ENCODE assay signal across 10 cellular contexts in genomic region chr12:19967486-19967885, GRCh38.
DNase-seq lines count a peak whose midpoint lies in the region; ATAC-seq, FAIRE-seq and TF ChIP-seq lines count a peak whose summit lies in the region.
"Had no signal": no experiment of that assay in that cellular context is flagged by ENCODE, and none has a peak within 500 bp of the region (broad histone marks: within the 10 kb centered on the region; RNA-seq: fewer than 3 reads in every experiment).

No MANE protein-coding gene starts in this region.

- H3K4me3 ChIP-seq in esophagus muscularis mucosa: no peak overlapping the region
- no peak overlapping the region for H3K4me3 ChIP-seq in trophoblast cell (ENCODE audit: low read depth, low read length)
- H3K4me3 ChIP-seq: psoas muscle had no signal

- H2BK120ac ChIP-seq in trophoblast cell (ENCODE audit: insufficient read depth, low read length, poor library complexity): peak overlapping the region; percentile 70

- H3K27ac ChIP-seq in esophagus muscularis mucosa (replicated peaks in 1 of 4) (peak overlapping the region in 3 of 4 donors; percentile 2 to 48 (median 12)), trophoblast cell (ENCODE audit: low read depth, low read length) (no peak overlapping the region)
- H3K27ac ChIP-seq: psoas muscle had no signal

- FAIRE-seq in GM12891 (lab: Jason Lieb, UNC): no peak

- H3K79me2 ChIP-seq in trophoblast cell (ENCODE audit: control insufficient read depth, insufficient read depth, low read length, poor library complexity): peaks cover 7% of the 10 kb centered on the region

- TF ChIP-seq POLR2A in GM12891 (IDR thresholded peaks at IDR 0.05; ENCODE audit: low read depth, low read length) (no peak), esophagus muscularis mucosa (IDR thresholded peaks at IDR 0.05; ENCODE audit: low read depth) (no peak)

- H3K9me3 Mint-ChIP-seq in immature natural killer cell: no peaks in the 10 kb centered on the region

- no peak overlapping the region for H3K4me2 ChIP-seq in trophoblast cell (ENCODE audit: low read length)

- H3K9ac ChIP-seq in trophoblast cell (ENCODE audit: low read length): no peak overlapping the region

- H4K8ac ChIP-seq in trophoblast cell (ENCODE audit: low read depth, low read length): no peak overlapping the region

- H3K36me3 Mint-ChIP-seq in immature natural killer cell: no peaks in the 10 kb centered on the region

- no peak overlapping the region for H3K4me3 Mint-ChIP-seq in immature natural killer cell

- H3K79me1 ChIP-seq in trophoblast cell (ENCODE audit: low read length): peaks cover 28% of the 10 kb centered on the region

- 4% methylated on average over 2 of the region's 2 CpGs for WGBS in esophagus muscularis mucosa
- no CpG with 5 or more reads among the region's 2 CpGs for WGBS in trophoblast cell (ENCODE audit: extremely low coverage, insufficient coverage, insufficient read length)

- H3K14ac ChIP-seq in trophoblast cell (ENCODE audit: low read length): peak overlapping the region; percentile 16

- H4K12ac ChIP-seq in trophoblast cell (ENCODE audit: low read depth, low read length): no peak overlapping the region

- no peak overlapping the region for H2AFZ ChIP-seq in trophoblast cell (ENCODE audit: insufficient read depth, low read length, poor library complexity)

- no peak for DNase-seq in GM12891 (ENCODE audit: insufficient read length, low spot score)
- peak; percentile 36 for DNase-seq in NOMO-1 treated with DMSO at 0.1 percent for 48 hours (lab: John Stamatoyannopoulos, UW; ENCODE audit: unreplicated experiment)
- DNase-seq in esophagus muscularis mucosa (ENCODE audit: extremely low spot score): no peak
- DNase-seq in trophoblast cell: peak; percentile 45 to 72
- no peak for DNase-seq in cerebellum (ENCODE audit: low spot score)
- DNase-seq in immature natural killer cell: no peak
- DNase-seq: GOT3, psoas muscle had no signal

- intact Hi-C loops in esophagus muscularis mucosa (cut with DNase I): no loop called here

- H2BK5ac ChIP-seq in trophoblast cell (ENCODE audit: low read depth, low read length, poor library complexity): no peak overlapping the region

- H3K4me1 ChIP-seq in esophagus muscularis mucosa (peaks cover 15 to 44% (median 27%) of the 10 kb centered on the region in 4 donors), trophoblast cell (ENCODE audit: control insufficient read depth in 1 of 2, insufficient read depth in 2 of 2, low read length in 2 of 2) (peaks cover 8 to 14% of the 10 kb centered on the region in 2 experiments)
- H3K4me1 ChIP-seq: psoas muscle had no signal

- H4K91ac ChIP-seq in trophoblast cell (ENCODE audit: low read depth, low read length): peak overlapping the region; percentile 7

- H3K27me3 ChIP-seq in esophagus muscularis mucosa: no peaks in the 10 kb centered on the region
- no peaks in the 10 kb centered on the region for H3K27me3 ChIP-seq in trophoblast cell (ENCODE audit: insufficient read depth, low read length)

- H3K4me1 Mint-ChIP-seq in immature natural killer cell: peaks cover 2 to 3% of the 10 kb centered on the region in 2 donors

- no peak for TF ChIP-seq CTCF in esophagus muscularis mucosa (IDR thresholded peaks at IDR 0.05)

- H3K4ac ChIP-seq in trophoblast cell (ENCODE audit: low read depth, low read length): no peak overlapping the region

- H3K18ac ChIP-seq in trophoblast cell (ENCODE audit: low read length): no peak overlapping the region

- H3K36me3 ChIP-seq in esophagus muscularis mucosa (no peaks in the 10 kb centered on the region), trophoblast cell (ENCODE audit: control insufficient read depth in 1 of 2, insufficient read depth in 2 of 2, low read length in 2 of 2) (no peaks in the 10 kb centered on the region)

- no peak overlapping the region for H3K27ac Mint-ChIP-seq in immature natural killer cell

- no peak for ATAC-seq in GM21423 (IDR thresholded peaks at IDR 0.05; ENCODE audit: unreplicated experiment)
- no peak for ATAC-seq in HG03097 (IDR thresholded peaks at IDR 0.05; ENCODE audit: low FRiP score, unreplicated experiment)

- H3K23ac ChIP-seq in trophoblast cell (ENCODE audit: low read length): no peak overlapping the region

- no peak overlapping the region for H2AK5ac ChIP-seq in trophoblast cell (ENCODE audit: low read length)

- H3K27me3 Mint-ChIP-seq in immature natural killer cell (ENCODE audit: low read depth in 3 of 3): no peaks in the 10 kb centered on the region

- no peak overlapping the region for H2BK12ac ChIP-seq in trophoblast cell (ENCODE audit: low read length)

- H3K9me3 ChIP-seq in esophagus muscularis mucosa (no peaks in the 10 kb centered on the region), trophoblast cell (ENCODE audit: insufficient read depth, low read depth, low read length) (no peaks in the 10 kb centered on the region)
- H3K9me3 ChIP-seq: psoas muscle had no signal

- TF ChIP-seq EP300 in esophagus muscularis mucosa (IDR thresholded peaks at IDR 0.05): no peak

TF ChIP-seq in GM12891, 5 proteins besides CTCF, POLR2A, EP300 and RAD21:
- no peak for TF ChIP-seq TAF1 (IDR thresholded peaks at IDR 0.05; ENCODE audit: low read depth, low read length)
- no peak for TF ChIP-seq POLR2AphosphoS5 (IDR thresholded peaks at IDR 0.05; ENCODE audit: low read depth, low read length)
- peak; percentile 70 for TF ChIP-seq SPI1 (IDR thresholded peaks at IDR 0.05; ENCODE audit: low read depth, low read length)
- TF ChIP-seq POU2F2 (IDR thresholded peaks at IDR 0.05; ENCODE audit: low read depth, low read length): 0 out of 2 replicates have a peak, but pooled peaks have one; percentile 22
- no peak for TF ChIP-seq PAX5 (IDR thresholded peaks at IDR 0.05; ENCODE audit: insufficient read depth, low read length, severe bottlenecking)

Comparison
In these comparisons a context has a peak if more than half of its experiments do, and no peak if none do; other contexts are left out.
1. DNase-seq: peak in NOMO-1 treated with DMSO at 0.1 percent for 48 hours (single experiment) and trophoblast cell (2 of 2); none in GM12891 (single experiment), esophagus muscularis mucosa (single experiment), cerebellum (single experiment) and immature natural killer cell (0 of 3).